ENCODE assay signal across 25 cellular contexts in genomic region chr7:81383848-81384247, GRCh38.
"Had no signal": no experiment of that assay in that cellular context is flagged by ENCODE, and none has a peak within 500 bp of the region (broad histone marks: within the 10 kb centered on the region; RNA-seq: fewer than 3 reads in every experiment).

No MANE protein-coding gene starts in this region.

- H3K4me3 ChIP-seq: adrenal gland, body of pancreas, Peyer's patch, SJCRH30 had no signal

- DNase-seq: activated B cell treated with CpG ODN at 0.5 μM for 24 hours; activated CD4-positive, alpha-beta memory T cell treated with anti-CD3 and anti-CD28 coated beads, Interleukin-2, amount 10 ng/mL, durations not matched to agents 7 days and 5 days; activated CD4-positive, alpha-beta T cell treated with anti-CD3 and anti-CD28 coated beads for 36 hours; activated CD4-positive, alpha-beta T cell treated with anti-CD3 and anti-CD28 coated beads, Interleukin-2, amount 50 U/mL, for 1 hour; activated gamma-delta T cell; activated naive CD4-positive, alpha-beta T cell treated with anti-CD3 and anti-CD28 coated beads for 36 hours; activated T-cell treated with anti-CD3 and anti-CD28 coated beads for 4 hours; activated T-cell treated with anti-CD3 and anti-CD28 coated beads, Interleukin-2, amount 50 U/mL, for 48 hours; adrenal gland; aorta; body of pancreas; MM.1S; NCI-H1105; NCI-H1436; NCI-H1694 treated with DMSO at 0.1 percent for 48 hours; NCI-H2081; NCI-H510A treated with DMSO at 0.1 percent for 48 hours; NCI-H69; Peyer's patch; Right ventricle myocardium superior; SJCRH30; T-helper 17 cell; T-helper 9 cell had no signal

- H3K27ac ChIP-seq: adrenal gland, body of pancreas, Peyer's patch, RWPE1, SJCRH30 had no signal

- ATAC-seq: activated CD4-positive, alpha-beta T cell treated with anti-CD3 and anti-CD28 coated beads for 36 hours; activated T-helper 17 cell treated with anti-CD3 and anti-CD28 coated beads, Interleukin-2, amount 50 U/mL, for 72 hours; body of pancreas; T-helper 17 cell had no signal

- H3K9me3 ChIP-seq: adrenal gland, body of pancreas, Peyer's patch had no signal

- H3K4me1 ChIP-seq: adrenal gland, body of pancreas, Peyer's patch, SJCRH30 had no signal

- H3K36me3 ChIP-seq: adrenal gland, Peyer's patch, SJCRH30 had no signal

- H3K27me3 ChIP-seq: adrenal gland, body of pancreas, Peyer's patch, SJCRH30 had no signal
